In the genomic region with DNA sequence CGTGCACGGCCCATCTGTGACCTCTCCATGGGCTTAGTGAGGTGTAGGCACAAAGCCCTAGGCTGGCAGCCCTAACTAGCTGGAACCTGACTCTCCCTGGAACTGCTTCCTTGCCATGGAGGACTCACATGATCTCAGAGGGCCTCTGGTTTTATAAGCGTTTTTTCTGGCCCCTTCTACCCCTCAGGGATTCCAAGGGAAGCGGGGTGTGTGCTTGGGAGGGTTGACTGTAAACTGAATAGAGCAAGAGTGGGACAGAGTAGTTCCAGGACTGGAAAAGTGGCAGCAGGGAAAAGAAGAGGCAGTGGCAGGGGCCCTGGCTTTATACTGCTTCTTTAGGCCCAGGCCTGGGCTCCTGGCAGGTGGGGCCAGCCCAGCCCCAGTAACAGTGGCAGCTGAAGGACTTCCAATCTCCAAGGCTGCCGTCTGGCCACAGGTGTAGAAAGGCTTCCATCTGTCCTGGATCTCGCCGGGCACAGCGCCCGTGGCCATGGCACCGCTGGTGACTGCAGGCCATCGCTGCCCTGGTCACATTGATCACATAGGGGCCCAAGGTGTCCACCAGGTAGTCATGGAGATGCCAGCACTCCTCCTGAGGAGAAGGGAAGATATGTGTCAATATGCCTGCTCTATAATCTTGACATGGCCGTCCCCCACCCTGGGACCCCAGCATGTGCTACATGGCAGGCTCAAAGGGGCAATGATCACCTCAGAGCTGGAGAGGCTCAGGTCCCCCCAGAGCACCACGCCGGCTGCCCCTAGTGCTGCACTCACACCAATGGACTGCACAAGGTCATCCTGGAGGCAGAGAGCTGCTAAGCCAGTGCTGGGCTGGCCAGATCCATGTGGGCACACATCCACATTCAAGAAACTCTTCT, we compare ENCODE assay signal across 1 cellular context.
A peak's percentile ranks its signal among the peaks of the same experiment; 100 is the strongest.
TF ChIP-seq lines count a peak whose summit lies in the region.

No MANE protein-coding gene starts in this region.

TF ChIP-seq in K562, 482 proteins besides CTCF, POLR2A, EP300 and RAD21:
- TF ChIP-seq, protein P1, sequence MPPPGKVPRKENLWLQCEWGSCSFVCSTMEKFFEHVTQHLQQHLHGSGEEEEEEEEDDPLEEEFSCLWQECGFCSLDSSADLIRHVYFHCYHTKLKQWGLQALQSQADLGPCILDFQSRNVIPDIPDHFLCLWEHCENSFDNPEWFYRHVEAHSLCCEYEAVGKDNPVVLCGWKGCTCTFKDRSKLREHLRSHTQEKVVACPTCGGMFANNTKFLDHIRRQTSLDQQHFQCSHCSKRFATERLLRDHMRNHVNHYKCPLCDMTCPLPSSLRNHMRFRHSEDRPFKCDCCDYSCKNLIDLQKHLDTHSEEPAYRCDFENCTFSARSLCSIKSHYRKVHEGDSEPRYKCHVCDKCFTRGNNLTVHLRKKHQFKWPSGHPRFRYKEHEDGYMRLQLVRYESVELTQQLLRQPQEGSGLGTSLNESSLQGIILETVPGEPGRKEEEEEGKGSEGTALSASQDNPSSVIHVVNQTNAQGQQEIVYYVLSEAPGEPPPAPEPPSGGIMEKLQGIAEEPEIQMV (tag; conservative IDR thresholded peaks at IDR 0.05; ENCODE audit: low read depth): no peak
- TF ChIP-seq ARID2 (IDR thresholded peaks at IDR 0.05): no peak
- TF ChIP-seq ZNF263 (CRISPR knock-in tag; IDR thresholded peaks at IDR 0.05; ENCODE audit: borderline replicate concordance): 0 out of 2 replicates have a peak, but pooled peaks have one; percentile 7
- TF ChIP-seq MAX (CRISPR knock-in tag; IDR thresholded peaks at IDR 0.05): 0 out of 2 replicates have a peak, but pooled peaks have one; percentile 16
